24 cellular contexts compared by ENCODE assay signal in the genomic region with DNA sequence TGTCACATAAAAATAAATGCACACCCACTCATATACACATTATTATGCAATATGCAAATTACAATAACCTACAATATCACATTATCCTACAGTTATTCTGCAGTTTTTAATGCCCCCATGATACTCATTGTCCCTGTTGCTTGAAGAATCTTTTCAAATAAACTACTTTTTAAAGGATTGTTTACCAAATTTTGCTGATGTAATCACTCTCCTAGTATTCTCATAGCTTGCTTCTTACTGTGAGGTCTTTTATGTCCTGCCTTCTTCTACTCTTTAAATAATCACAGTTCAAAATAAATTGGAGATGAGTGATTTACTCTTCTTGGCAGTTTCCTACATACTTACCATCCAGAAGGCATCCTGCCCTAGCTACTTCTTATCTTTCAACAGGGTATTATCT.
"Had no signal": no experiment of that assay in that cellular context is flagged by ENCODE, and none has a peak within 500 bp of the region (broad histone marks: within the 10 kb centered on the region; RNA-seq: fewer than 3 reads in every experiment).

No MANE protein-coding gene starts in this region.

- H3K79me2 ChIP-seq: parathyroid adenoma had no signal

- H2AFZ ChIP-seq: parathyroid adenoma had no signal

- H3K36me3 ChIP-seq: gastrocnemius medialis, heart right ventricle, sigmoid colon, tibial nerve, upper lobe of right lung, vagina had no signal

- H3K9me3 ChIP-seq: gastrocnemius medialis, mucosa of descending colon, psoas muscle, sigmoid colon, testis, tibial nerve, upper lobe of right lung, vagina had no signal

- H3K36me3 Mint-ChIP-seq: stimulated activated naive B cell treated with anti-CD40 and anti-IgM and Interleukin-4, amounts not matched to agents 10 μg/mL and 1 μg/mL and 100 μg/mL, for 72 hours had no signal

- ATAC-seq: esophagus mucosa; gastrocnemius medialis; heart right ventricle; left lobe of liver; mucosa of descending colon; naive thymus-derived CD8-positive, alpha-beta T cell; psoas muscle; stimulated activated naive B cell treated with anti-CD40 and anti-IgM and Interleukin-4, amounts not matched to agents 10 μg/mL and 1 μg/mL and 100 μg/mL, for 72 hours; stimulated activated naive CD8-positive, alpha-beta T cell treated with anti-CD3 and anti-CD28 coated beads, Interleukin-15, amount 100 ng/mL, for 72 hours; upper lobe of right lung had no signal

- H3K9ac ChIP-seq: parathyroid adenoma had no signal

- H3K4me3 ChIP-seq: gastrocnemius medialis, heart right ventricle, mucosa of descending colon, psoas muscle, sigmoid colon, skin epidermis, testis, tibial nerve, upper lobe of right lung, vagina had no signal

- H3K27ac Mint-ChIP-seq: stimulated activated naive B cell treated with anti-CD40 and anti-IgM and Interleukin-4, amounts not matched to agents 10 μg/mL and 1 μg/mL and 100 μg/mL, for 72 hours; stimulated activated naive CD8-positive, alpha-beta T cell treated with anti-CD3 and anti-CD28 coated beads, Interleukin-15, amount 100 ng/mL, for 72 hours had no signal

- H3K27me3 ChIP-seq: gastrocnemius medialis, heart right ventricle, sigmoid colon, testis, tibial nerve, upper lobe of right lung, vagina had no signal

- DNase-seq: effector memory CD4-positive, alpha-beta T cell; gastrocnemius medialis; heart right ventricle; hypothalamus; islet precursor cell; mucosa of descending colon; naive thymus-derived CD8-positive, alpha-beta T cell; occipital lobe; psoas muscle; retina; sigmoid colon; stimulated activated CD4-positive, alpha-beta T cell treated with anti-CD3 and anti-CD28 coated beads, Interleukin-2, amount 100 ng/mL, for 24 hours; stimulated activated CD4-positive, alpha-beta T cell treated with anti-CD3 and anti-CD28 coated beads, Interleukin-4, amount 100 ng/mL, for 4 hours; stimulated activated naive B cell treated with anti-CD40 and anti-IgM and Interleukin-4, amounts not matched to agents 10 μg/mL and 1 μg/mL and 100 μg/mL, for 72 hours; stimulated activated naive CD8-positive, alpha-beta T cell treated with anti-CD3 and anti-CD28 coated beads, Interleukin-15, amount 100 ng/mL, for 72 hours; testis; upper lobe of right lung had no signal

- H3K27ac ChIP-seq: gastrocnemius medialis, heart right ventricle, psoas muscle, sigmoid colon, skin epidermis, testis, tibial nerve, upper lobe of right lung, vagina had no signal

- H3K27me3 Mint-ChIP-seq: naive thymus-derived CD8-positive, alpha-beta T cell; stimulated activated naive CD8-positive, alpha-beta T cell treated with anti-CD3 and anti-CD28 coated beads, Interleukin-15, amount 100 ng/mL, for 72 hours had no signal

- H3K4me1 ChIP-seq: gastrocnemius medialis, parathyroid adenoma, sigmoid colon, testis, tibial nerve had no signal

- H3K4me3 Mint-ChIP-seq: naive thymus-derived CD8-positive, alpha-beta T cell; stimulated activated naive B cell treated with anti-CD40 and anti-IgM and Interleukin-4, amounts not matched to agents 10 μg/mL and 1 μg/mL and 100 μg/mL, for 72 hours; stimulated activated naive CD8-positive, alpha-beta T cell treated with anti-CD3 and anti-CD28 coated beads, Interleukin-15, amount 100 ng/mL, for 72 hours had no signal

- FAIRE-seq: endometrium had no signal
